1 cellular context compared by ENCODE assay signal in the genomic region with DNA sequence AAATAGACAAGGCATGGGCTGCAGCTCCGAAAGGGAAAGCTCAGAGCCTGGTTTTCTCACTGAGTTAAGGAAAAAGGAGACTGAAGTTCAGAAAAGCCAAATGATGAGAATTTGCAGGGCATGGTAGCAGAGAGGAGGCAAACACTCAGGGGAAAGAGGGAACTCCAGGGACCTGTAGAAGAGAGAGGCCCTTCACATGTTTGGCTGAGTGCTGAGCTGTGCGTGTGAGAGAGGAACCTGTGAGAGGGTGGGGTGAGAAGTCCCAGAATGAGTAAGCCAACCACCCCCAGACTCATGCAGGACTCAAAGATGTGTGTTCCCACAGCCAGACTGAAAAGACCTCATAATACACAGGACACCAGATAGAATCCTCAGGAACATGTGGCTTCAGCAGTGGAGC.
TF ChIP-seq lines count a peak whose summit lies in the region.

No MANE protein-coding gene starts in this region.

TF ChIP-seq in H1, 55 proteins besides CTCF, POLR2A, EP300 and RAD21 (continued from another document):
- no peak for TF ChIP-seq ASH2L (IDR thresholded peaks at IDR 0.05; ENCODE audit: low read length)
- TF ChIP-seq SUZ12 (IDR thresholded peaks at IDR 0.05; ENCODE audit: low read length) = no peak
- no peak for TF ChIP-seq YY1 (IDR thresholded peaks at IDR 0.05; ENCODE audit: low read depth, low read length)
- TF ChIP-seq, protein P1, sequence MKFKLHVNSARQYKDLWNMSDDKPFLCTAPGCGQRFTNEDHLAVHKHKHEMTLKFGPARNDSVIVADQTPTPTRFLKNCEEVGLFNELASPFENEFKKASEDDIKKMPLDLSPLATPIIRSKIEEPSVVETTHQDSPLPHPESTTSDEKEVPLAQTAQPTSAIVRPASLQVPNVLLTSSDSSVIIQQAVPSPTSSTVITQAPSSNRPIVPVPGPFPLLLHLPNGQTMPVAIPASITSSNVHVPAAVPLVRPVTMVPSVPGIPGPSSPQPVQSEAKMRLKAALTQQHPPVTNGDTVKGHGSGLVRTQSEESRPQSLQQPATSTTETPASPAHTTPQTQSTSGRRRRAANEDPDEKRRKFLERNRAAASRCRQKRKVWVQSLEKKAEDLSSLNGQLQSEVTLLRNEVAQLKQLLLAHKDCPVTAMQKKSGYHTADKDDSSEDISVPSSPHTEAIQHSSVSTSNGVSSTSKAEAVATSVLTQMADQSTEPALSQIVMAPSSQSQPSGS (IDR thresholded peaks at IDR 0.05; ENCODE audit: low read length) = no peak
- TF ChIP-seq SP1 (IDR thresholded peaks at IDR 0.05; ENCODE audit: low read depth, low read length) = no peak
- no peak for TF ChIP-seq JUND (IDR thresholded peaks at IDR 0.05; ENCODE audit: low read length)
- no peak for TF ChIP-seq KDM1A (IDR thresholded peaks at IDR 0.05; ENCODE audit: borderline replicate concordance, low read length)
- no peak for TF ChIP-seq RBBP5 (IDR thresholded peaks at IDR 0.05; ENCODE audit: borderline replicate concordance, low read depth, low read length)
- no peak for TF ChIP-seq ZNF274 (IDR thresholded peaks at IDR 0.05; ENCODE audit: borderline replicate concordance, extremely low read depth, low read length)
- TF ChIP-seq SP4 (IDR thresholded peaks at IDR 0.05; ENCODE audit: low read length) = no peak
- TF ChIP-seq CTBP2 (IDR thresholded peaks at IDR 0.05; ENCODE audit: borderline replicate concordance, insufficient read depth, insufficient read length, low read length) = no peak
- no peak for TF ChIP-seq SIRT6 (IDR thresholded peaks at IDR 0.05; ENCODE audit: low read length)
- no peak for TF ChIP-seq BACH1 (IDR thresholded peaks at IDR 0.05; ENCODE audit: low read length)
